In the genomic region with DNA sequence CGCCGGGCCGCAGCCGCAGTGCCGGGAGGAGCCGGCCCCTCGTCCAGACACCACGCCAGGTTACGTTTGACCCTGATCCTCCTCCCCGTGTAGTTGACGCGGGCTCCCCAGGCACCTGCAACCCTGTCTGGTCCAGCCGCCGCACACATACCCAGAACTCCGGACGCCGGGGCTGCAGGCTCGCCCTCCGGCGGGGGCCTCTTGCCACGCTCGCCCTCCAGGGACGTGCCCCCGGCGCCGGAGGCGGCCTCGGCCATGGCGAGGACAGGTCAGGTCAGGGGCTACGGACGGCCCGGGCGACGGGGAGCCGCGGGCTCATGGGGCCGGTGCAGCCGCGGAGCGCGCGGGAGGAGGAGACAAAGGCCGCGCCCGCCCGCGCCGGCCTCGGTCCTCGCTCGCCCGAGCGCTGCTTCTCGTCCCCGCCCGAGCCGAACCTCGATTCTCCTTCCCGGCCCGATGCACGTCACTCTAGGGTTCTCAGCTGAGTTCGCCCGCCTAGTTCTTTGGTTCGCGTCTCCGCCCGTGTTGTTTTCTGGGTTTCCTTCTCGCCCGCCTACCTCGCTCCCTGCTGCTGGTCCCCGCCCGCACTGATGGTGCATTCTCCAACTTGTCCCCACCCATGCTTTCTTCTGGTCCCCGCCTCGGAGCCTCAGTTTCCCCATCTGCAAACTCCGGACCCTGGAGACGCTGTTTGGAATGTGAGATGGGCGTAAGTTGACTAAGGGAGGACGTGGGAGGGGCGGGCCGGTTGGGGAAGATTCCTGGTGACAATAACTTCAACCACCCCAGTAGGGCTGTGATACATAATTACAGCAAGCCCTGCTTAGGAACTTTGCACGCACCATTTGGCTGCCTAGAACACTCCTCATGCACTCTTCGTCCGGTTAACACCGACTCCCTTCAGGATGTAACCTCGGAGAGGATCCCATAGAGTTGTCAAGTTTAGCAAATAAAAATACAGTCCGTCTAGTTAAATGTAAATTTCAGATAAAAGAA, we compare ENCODE assay signal across 9 cellular contexts. TPM values are rescaled to one million over a fixed set of nuclear protein-coding genes. Genes with fewer than 3 reads are reported as not detected.
DNase-seq lines count a peak whose midpoint lies in the region; ATAC-seq and TF ChIP-seq lines count a peak whose summit lies in the region.
"Had no signal": no experiment of that assay in that cellular context is flagged by ENCODE, and none has a peak within 500 bp of the region (broad histone marks: within the 10 kb centered on the region; RNA-seq: fewer than 3 reads in every experiment).

A gene with protein sequence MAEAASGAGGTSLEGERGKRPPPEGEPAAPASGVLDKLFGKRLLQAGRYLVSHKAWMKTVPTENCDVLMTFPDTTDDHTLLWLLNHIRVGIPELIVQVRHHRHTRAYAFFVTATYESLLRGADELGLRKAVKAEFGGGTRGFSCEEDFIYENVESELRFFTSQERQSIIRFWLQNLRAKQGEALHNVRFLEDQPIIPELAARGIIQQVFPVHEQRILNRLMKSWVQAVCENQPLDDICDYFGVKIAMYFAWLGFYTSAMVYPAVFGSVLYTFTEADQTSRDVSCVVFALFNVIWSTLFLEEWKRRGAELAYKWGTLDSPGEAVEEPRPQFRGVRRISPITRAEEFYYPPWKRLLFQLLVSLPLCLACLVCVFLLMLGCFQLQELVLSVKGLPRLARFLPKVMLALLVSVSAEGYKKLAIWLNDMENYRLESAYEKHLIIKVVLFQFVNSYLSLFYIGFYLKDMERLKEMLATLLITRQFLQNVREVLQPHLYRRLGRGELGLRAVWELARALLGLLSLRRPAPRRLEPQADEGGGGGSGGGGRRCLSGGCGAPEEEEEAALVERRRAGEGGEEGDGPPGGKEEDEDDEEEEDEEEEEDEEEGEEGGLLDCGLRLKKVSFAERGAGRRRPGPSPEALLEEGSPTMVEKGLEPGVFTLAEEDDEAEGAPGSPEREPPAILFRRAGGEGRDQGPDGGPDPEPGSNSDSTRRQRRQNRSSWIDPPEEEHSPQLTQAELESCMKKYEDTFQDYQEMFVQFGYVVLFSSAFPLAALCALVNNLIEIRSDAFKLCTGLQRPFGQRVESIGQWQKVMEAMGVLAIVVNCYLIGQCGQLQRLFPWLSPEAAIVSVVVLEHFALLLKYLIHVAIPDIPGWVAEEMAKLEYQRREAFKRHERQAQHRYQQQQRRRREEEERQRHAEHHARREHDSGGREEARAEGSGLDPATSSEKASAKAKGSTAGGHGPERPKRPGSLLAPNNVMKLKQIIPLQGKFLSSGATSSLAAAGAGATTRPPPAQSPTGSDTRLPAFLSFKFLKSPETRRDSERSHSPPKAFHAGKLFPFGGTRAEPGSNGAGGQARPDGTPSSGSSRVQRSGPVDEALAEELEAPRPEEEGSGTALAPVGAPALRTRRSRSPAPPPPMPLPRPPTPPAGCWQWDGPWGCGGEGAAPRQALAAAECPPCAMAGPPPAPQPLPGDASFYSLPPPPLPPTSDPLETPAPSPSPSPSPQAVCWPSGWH (minus strand): TSS at position 442 of the 996 bp plus-strand sequence. CDS start 185 bp downstream, at position 257.

- H3K27ac ChIP-seq in fibroblast of lung (ENCODE audit: insufficient read depth, low read length) = peak within 1 kb of the TSS; percentile 45
- H3K27ac ChIP-seq in naive thymus-derived CD4-positive, alpha-beta T cell (ENCODE audit: low read depth, low read length) = peak within 1 kb of the TSS; percentile 74

- H3K4me3 Mint-ChIP-seq in CD14-positive monocyte = peak within 1 kb of the TSS; percentile 84 to 90
- H3K4me3 Mint-ChIP-seq in activated T-helper 1 cell treated with anti-CD3 and anti-CD28 coated beads, Interleukin-12 subunit alpha, Interleukin-12 subunit beta, Interleukin-2, Interleukin-4 antibody, amounts not matched to agents 30 ng/mL and 10 ng/mL and 1 ng/mL, durations not matched to agents 14 hours and 24 hours and 36 hours = peak within 1 kb of the TSS; percentile 87
- peak within 1 kb of the TSS; percentile 87 to 97 (median 92) for H3K4me3 Mint-ChIP-seq in naive thymus-derived CD4-positive, alpha-beta T cell
- peak within 1 kb of the TSS; percentile 98 for H3K4me3 Mint-ChIP-seq in stimulated activated effector memory CD8-positive, alpha-beta T cell treated with anti-CD3 and anti-CD28 coated beads, Interleukin-12 subunit alpha, Interleukin-12 subunit beta, amount 100 ng/mL, for 72 hours

- no peaks in the 10 kb centered on the region for H4K20me1 ChIP-seq in fibroblast of lung (ENCODE audit: control insufficient read depth, extremely low read depth, insufficient read depth, low read length)

- H3K9me3 Mint-ChIP-seq in CD14-positive monocyte = peaks cover 0 to 10% (median 6%) of the 10 kb centered on the region in 7 donors
- H3K9me3 Mint-ChIP-seq in activated T-helper 1 cell treated with anti-CD3 and anti-CD28 coated beads, Interleukin-12 subunit alpha, Interleukin-12 subunit beta, Interleukin-2, Interleukin-4 antibody, amounts not matched to agents 30 ng/mL and 10 ng/mL and 1 ng/mL, durations not matched to agents 14 hours and 24 hours and 36 hours = no peaks in the 10 kb centered on the region
- H3K9me3 Mint-ChIP-seq in naive thymus-derived CD4-positive, alpha-beta T cell = peaks cover 0 to 3% (median 0%) of the 10 kb centered on the region in 11 donors
- H3K9me3 Mint-ChIP-seq in stimulated activated effector memory CD8-positive, alpha-beta T cell treated with anti-CD3 and anti-CD28 coated beads, Interleukin-12 subunit alpha, Interleukin-12 subunit beta, amount 100 ng/mL, for 72 hours = no peaks in the 10 kb centered on the region
- H3K9me3 Mint-ChIP-seq: activated naive CD4-positive, alpha-beta T cell treated with anti-CD3 and anti-CD28 coated beads, Interleukin-2, amount 50 U/mL, for 72 hours had no signal

- peak; percentile 40 for ATAC-seq in GM21423 (IDR thresholded peaks at IDR 0.05; ENCODE audit: unreplicated experiment)
- peak; percentile 74 for ATAC-seq in naive thymus-derived CD4-positive, alpha-beta T cell
- peak; percentile 66 for ATAC-seq in stimulated activated effector memory CD8-positive, alpha-beta T cell treated with anti-CD3 and anti-CD28 coated beads, Interleukin-12 subunit alpha, Interleukin-12 subunit beta, amount 100 ng/mL, for 72 hours

- peak within 1 kb of the TSS; percentile 81 for H2AFZ ChIP-seq in fibroblast of lung (ENCODE audit: low read length)

- H3K27me3 ChIP-seq in fibroblast of lung (ENCODE audit: control insufficient read depth, insufficient read depth, low read length) = no peaks in the 10 kb centered on the region
- H3K27me3 ChIP-seq in naive thymus-derived CD4-positive, alpha-beta T cell (ENCODE audit: control insufficient read depth in 2 of 2, insufficient read depth in 2 of 2, low read length in 2 of 2) = no peaks in the 10 kb centered on the region

- CTCF ChIA-PET in naive thymus-derived CD4-positive, alpha-beta T cell (lab: Charles Lee) = interaction anchor here (0.6 to 1.9 kb wide), 9 partner anchors 25 to 656 kb away, joined by 3 to 6 read pairs (median 5); a partner anchor contains a TSS

- peak within 1 kb of the TSS; percentile 45 to 89 (median 82) for H3K27ac Mint-ChIP-seq in CD14-positive monocyte
- H3K27ac Mint-ChIP-seq in activated T-helper 1 cell treated with anti-CD3 and anti-CD28 coated beads, Interleukin-12 subunit alpha, Interleukin-12 subunit beta, Interleukin-2, Interleukin-4 antibody, amounts not matched to agents 30 ng/mL and 10 ng/mL and 1 ng/mL, durations not matched to agents 14 hours and 24 hours and 36 hours = peak within 1 kb of the TSS; percentile 76
- H3K27ac Mint-ChIP-seq in naive thymus-derived CD4-positive, alpha-beta T cell = peak within 1 kb of the TSS; percentile 79 to 94 (median 91)
- H3K27ac Mint-ChIP-seq in stimulated activated effector memory CD8-positive, alpha-beta T cell treated with anti-CD3 and anti-CD28 coated beads, Interleukin-12 subunit alpha, Interleukin-12 subunit beta, amount 100 ng/mL, for 72 hours = no peak within 1 kb of the TSS

- TF ChIP-seq CTCF in CD14-positive monocyte (IDR thresholded peaks at IDR 0.05) (no peak), LNCaP clone FGC (IDR thresholded peaks at IDR 0.05; ENCODE audit: control insufficient read depth, extremely low read depth, insufficient read depth) (no peak), fibroblast of lung (conservative IDR thresholded peaks at IDR 0.05 in 1 of 2, IDR thresholded peaks at IDR 0.05 in 1 of 2; ENCODE audit: low read depth in 1 of 2, low read length in 2 of 2) (no peak)

- DNase-seq in CD14-positive monocyte (ENCODE audit: low spot score) = peak; percentile 94
- peak; percentile 96 for DNase-seq in LNCaP clone FGC (ENCODE audit: low read depth)
- peak; percentile 100 for DNase-seq in RPMI7951 (ENCODE audit: low read depth)
- peak; percentile 94 for DNase-seq in activated T-helper 1 cell treated with anti-CD3 and anti-CD28 coated beads, Interleukin-12 subunit alpha, Interleukin-12 subunit beta, Interleukin-2, Interleukin-4 antibody, amounts not matched to agents 30 ng/mL and 10 ng/mL and 1 ng/mL, durations not matched to agents 14 hours and 24 hours and 36 hours (ENCODE audit: low spot score)
- DNase-seq in fibroblast of lung (ENCODE audit: low read depth in 2 of 2) = peak; percentile 99 to 100
- peak; percentile 87 to 96 (median 94) for DNase-seq in naive thymus-derived CD4-positive, alpha-beta T cell
- DNase-seq in stimulated activated effector memory CD8-positive, alpha-beta T cell treated with anti-CD3 and anti-CD28 coated beads, Interleukin-12 subunit alpha, Interleukin-12 subunit beta, amount 100 ng/mL, for 72 hours (ENCODE audit: low spot score in 2 of 2) = peak; percentile 82 to 98

- H3K4me1 Mint-ChIP-seq in CD14-positive monocyte = peaks cover 35% of the 10 kb centered on the region
- peaks cover 21% of the 10 kb centered on the region for H3K4me1 Mint-ChIP-seq in activated T-helper 1 cell treated with anti-CD3 and anti-CD28 coated beads, Interleukin-12 subunit alpha, Interleukin-12 subunit beta, Interleukin-2, Interleukin-4 antibody, amounts not matched to agents 30 ng/mL and 10 ng/mL and 1 ng/mL, durations not matched to agents 14 hours and 24 hours and 36 hours (ENCODE audit: low read depth)
- peaks cover 23 to 65% (median 32%) of the 10 kb centered on the region in 7 donors for H3K4me1 Mint-ChIP-seq in naive thymus-derived CD4-positive, alpha-beta T cell
- H3K4me1 Mint-ChIP-seq in stimulated activated effector memory CD8-positive, alpha-beta T cell treated with anti-CD3 and anti-CD28 coated beads, Interleukin-12 subunit alpha, Interleukin-12 subunit beta, amount 100 ng/mL, for 72 hours = peaks cover 52% of the 10 kb centered on the region

- H3K36me3 Mint-ChIP-seq in CD14-positive monocyte = peaks cover 22 to 33% of the 10 kb centered on the region in 2 donors
- peaks cover 9% of the 10 kb centered on the region for H3K36me3 Mint-ChIP-seq in activated T-helper 1 cell treated with anti-CD3 and anti-CD28 coated beads, Interleukin-12 subunit alpha, Interleukin-12 subunit beta, Interleukin-2, Interleukin-4 antibody, amounts not matched to agents 30 ng/mL and 10 ng/mL and 1 ng/mL, durations not matched to agents 14 hours and 24 hours and 36 hours (ENCODE audit: low read depth)
- peaks cover 0 to 20% (median 0%) of the 10 kb centered on the region in 5 donors for H3K36me3 Mint-ChIP-seq in naive thymus-derived CD4-positive, alpha-beta T cell
- peaks cover 18% of the 10 kb centered on the region for H3K36me3 Mint-ChIP-seq in stimulated activated effector memory CD8-positive, alpha-beta T cell treated with anti-CD3 and anti-CD28 coated beads, Interleukin-12 subunit alpha, Interleukin-12 subunit beta, amount 100 ng/mL, for 72 hours

- no peaks in the 10 kb centered on the region for H3K36me3 ChIP-seq in fibroblast of lung (ENCODE audit: control insufficient read depth, insufficient read depth, low read length)
- H3K36me3 ChIP-seq in naive thymus-derived CD4-positive, alpha-beta T cell (ENCODE audit: control insufficient read depth in 2 of 3, insufficient read depth in 3 of 3, low read length in 3 of 3) = no peaks in the 10 kb centered on the region

- POLR2A ChIA-PET in naive thymus-derived CD4-positive, alpha-beta T cell (lab: Charles Lee) = interaction anchor here (0.5 to 6.3 kb wide), 8 partner anchors 22 to 752 kb away, joined by 3 to 56 read pairs (median 4); a partner anchor contains a TSS

- H3K9me3 ChIP-seq in fibroblast of lung (ENCODE audit: control insufficient read depth, insufficient read depth, low read depth, low read length) = no peaks in the 10 kb centered on the region
- no peaks in the 10 kb centered on the region for H3K9me3 ChIP-seq in naive thymus-derived CD4-positive, alpha-beta T cell (ENCODE audit: control insufficient read depth in 2 of 3, low read length in 3 of 3)

- H3K27me3 Mint-ChIP-seq in CD14-positive monocyte (ENCODE audit: low read depth in 3 of 3) = peaks cover 10 to 17% (median 12%) of the 10 kb centered on the region in 3 donors
- H3K27me3 Mint-ChIP-seq in activated T-helper 1 cell treated with anti-CD3 and anti-CD28 coated beads, Interleukin-12 subunit alpha, Interleukin-12 subunit beta, Interleukin-2, Interleukin-4 antibody, amounts not matched to agents 30 ng/mL and 10 ng/mL and 1 ng/mL, durations not matched to agents 14 hours and 24 hours and 36 hours (ENCODE audit: insufficient read depth) = peaks cover 9% of the 10 kb centered on the region
- peaks cover 0 to 10% (median 0%) of the 10 kb centered on the region in 5 donors for H3K27me3 Mint-ChIP-seq in naive thymus-derived CD4-positive, alpha-beta T cell

- H3K4me3 ChIP-seq in LNCaP clone FGC (ENCODE audit: low read depth, low read length) (peak within 1 kb of the TSS; percentile 75), fibroblast of lung (replicated peaks in 1 of 4; ENCODE audit: control extremely low read depth in 1 of 4, insufficient read depth in 1 of 4, low read depth in 3 of 4, low read length in 4 of 4) (peak within 1 kb of the TSS; percentile 52 to 80 (median 60))
- H3K4me3 ChIP-seq in naive thymus-derived CD4-positive, alpha-beta T cell (ENCODE audit: low read length) = peak within 1 kb of the TSS; percentile 68

- H3K79me2 ChIP-seq in fibroblast of lung (ENCODE audit: control insufficient read depth, insufficient read depth, low read length) = no peaks in the 10 kb centered on the region

- intact Hi-C loops in CD14-positive monocyte (cut with micrococcal nuclease) = loop anchor here in 1 of 2 donors (5.0 kb wide), 1 partner anchor 32 kb away; a partner anchor contains a TSS
- intact Hi-C loops in activated T-helper 1 cell treated with anti-CD3 and anti-CD28 coated beads, Interleukin-12 subunit alpha, Interleukin-12 subunit beta, Interleukin-2, Interleukin-4 antibody, amounts not matched to agents 30 ng/mL and 10 ng/mL and 1 ng/mL, durations not matched to agents 14 hours and 24 hours and 36 hours (cut with micrococcal nuclease) = loop anchor here (1.0 kb wide), 2 partner anchors 67 to 71 kb away; a partner anchor contains a TSS
- intact Hi-C loops in naive thymus-derived CD4-positive, alpha-beta T cell (cut with micrococcal nuclease) = loop anchor here (1.0 to 5.0 kb wide), 5 partner anchors 12 to 220 kb away; a partner anchor contains a TSS

- peaks cover 3% of the 10 kb centered on the region for H3K4me1 ChIP-seq in fibroblast of lung (ENCODE audit: control insufficient read depth, extremely low read depth, insufficient read depth, low read length)
- H3K4me1 ChIP-seq in naive thymus-derived CD4-positive, alpha-beta T cell (ENCODE audit: control insufficient read depth in 2 of 2, insufficient read depth in 2 of 2, low read length in 2 of 2) = peaks cover 16 to 22% of the 10 kb centered on the region in 2 donors

- peak within 1 kb of the TSS; percentile 74 for H3K4me2 ChIP-seq in fibroblast of lung (ENCODE audit: extremely low read depth, insufficient read depth, low read length)

- peak within 1 kb of the TSS; percentile 62 for H3K9ac ChIP-seq in fibroblast of lung (ENCODE audit: insufficient read depth, low read length)

RNA-seq across cellular contexts. Expression of the gene that starts here (rescaled TPM):
- polyA plus RNA-seq in CD14-positive monocyte = under 1 TPM in 1 of 2 donors, not detected in 1; 0.11 TPM
- 2.9 and 3.7 TPM in 2 replicates for total RNA-seq in RPMI7951 (2014; rRNA removed; shearing (Covaris generic))
- 6.6 and 7.4 TPM in 2 replicates for total RNA-seq in activated T-helper 1 cell treated with anti-CD3 and anti-CD28 coated beads, Interleukin-12 subunit alpha, Interleukin-12 subunit beta, Interleukin-2, Interleukin-4 antibody, amounts not matched to agents 30 ng/mL and 10 ng/mL and 1 ng/mL, durations not matched to agents 14 hours and 24 hours and 36 hours
- total RNA-seq in fibroblast of lung = 5.9 TPM in 2 replicates
- polyA plus RNA-seq in fibroblast of lung = 1.1 and 1.8 TPM in 2 replicates
- 3.1 and 3.9 TPM in 2 replicates for polyA plus RNA-seq in fibroblast of lung (2012)
- 8.1 and 14.0 TPM in 2 replicates for polyA minus RNA-seq in fibroblast of lung (ENCODE audit: low replicate concordance)
- total RNA-seq in naive thymus-derived CD4-positive, alpha-beta T cell = 10 to 100 TPM; 12.9 to 22.3 (median 16.9) TPM
- under 1 TPM; 0.26 to 0.30 TPM for polyA plus RNA-seq in naive thymus-derived CD4-positive, alpha-beta T cell

Comparison
In these comparisons a context has a peak if more than half of its experiments do, and no peak if none do; other contexts are left out.
1. Peak in every context shown above with its lines: DNase-seq, ATAC-seq, H3K4me3 ChIP-seq and H3K27ac ChIP-seq.
2. Peak in DNase-seq in CD14-positive monocyte; RNA of the gene not detected or under 1 TPM.